10 cellular contexts compared by ENCODE assay signal in the genomic region with DNA sequence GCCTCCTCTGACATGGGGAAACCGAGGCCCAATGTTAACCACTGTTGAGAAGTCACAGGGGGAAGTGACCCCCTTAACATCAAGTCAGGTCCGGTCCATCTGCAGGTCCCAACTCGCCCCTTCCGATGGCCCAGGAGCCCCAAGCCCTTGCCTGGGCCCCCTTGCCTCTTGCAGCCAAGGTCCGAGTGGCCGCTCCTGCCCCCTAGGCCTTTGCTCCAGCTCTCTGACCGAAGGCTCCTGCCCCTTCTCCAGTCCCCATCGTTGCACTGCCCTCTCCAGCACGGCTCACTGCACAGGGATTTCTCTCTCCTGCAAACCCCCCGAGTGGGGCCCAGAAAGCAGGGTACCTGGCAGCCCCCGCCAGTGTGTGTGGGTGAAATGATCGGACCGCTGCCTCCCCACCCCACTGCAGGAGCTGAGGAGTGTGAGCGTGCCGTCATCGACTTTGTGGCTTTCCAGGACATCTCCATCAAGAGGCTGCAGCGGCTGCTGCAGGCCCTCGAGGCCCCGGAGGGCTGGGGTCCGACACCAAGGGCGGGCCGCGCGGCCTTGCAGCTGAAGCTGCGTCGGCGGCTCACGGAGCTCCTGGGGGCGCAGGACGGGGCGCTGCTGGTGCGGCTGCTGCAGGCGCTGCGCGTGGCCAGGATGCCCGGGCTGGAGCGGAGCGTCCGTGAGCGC. TPM values are rescaled to one million over a fixed set of nuclear protein-coding genes. Genes with fewer than 3 reads are reported as not detected.
DNase-seq lines count a peak whose midpoint lies in the region; ATAC-seq lines count a peak whose summit lies in the region.
"Had no signal": no experiment of that assay in that cellular context is flagged by ENCODE, and none has a peak within 500 bp of the region (broad histone marks: within the 10 kb centered on the region; RNA-seq: fewer than 3 reads in every experiment).

No MANE protein-coding gene starts in this region.

- peaks cover 56% of the 10 kb centered on the region for H3K4me1 Mint-ChIP-seq in stimulated activated naive CD8-positive, alpha-beta T cell treated with anti-CD3 and anti-CD28 coated beads, Interleukin-15, amount 100 ng/mL, for 72 hours
- H3K4me1 Mint-ChIP-seq in T-helper 2 cell treated with Interferon-gamma antibody and Interleukin-4, amounts not matched to agents 5 μg/mL and 100 μg/mL, for 36 hours (ENCODE audit: low read depth), result no peaks in the 10 kb centered on the region

- H3K9me3 ChIP-seq in right cardiac atrium (ENCODE audit: control insufficient read depth, low read length), result no peaks in the 10 kb centered on the region

- H3K27me3 ChIP-seq in right cardiac atrium (ENCODE audit: control insufficient read depth, insufficient read depth), result no peaks in the 10 kb centered on the region

- intact Hi-C loops in right cardiac atrium (cut with DNase I), result no loop called here

- ATAC-seq in stimulated activated naive CD8-positive, alpha-beta T cell treated with anti-CD3 and anti-CD28 coated beads, Interleukin-15, amount 100 ng/mL, for 72 hours, result no peak
- no peak for ATAC-seq in stimulated activated naive CD8-positive, alpha-beta T cell treated with anti-CD3 and anti-CD28 coated beads, Interleukin-15, Interleukin-2, amounts not matched to agents 100 U/mL and 50 U/mL, for 24 hours
- no peak for ATAC-seq in right cardiac atrium
- ATAC-seq in HG03565 (IDR thresholded peaks at IDR 0.05; ENCODE audit: unreplicated experiment), result no peak
- ATAC-seq in GM21529 (IDR thresholded peaks at IDR 0.05; ENCODE audit: unreplicated experiment), result no peak

- no peaks in the 10 kb centered on the region for H3K4me1 ChIP-seq in right cardiac atrium (ENCODE audit: control insufficient read depth, insufficient read depth, low read length)

- peak overlapping the region in 1 of 2 donors; percentile 57 for H3K4me3 Mint-ChIP-seq in stimulated activated naive CD8-positive, alpha-beta T cell treated with anti-CD3 and anti-CD28 coated beads, Interleukin-15, amount 100 ng/mL, for 72 hours
- no peak overlapping the region for H3K4me3 Mint-ChIP-seq in T-helper 2 cell treated with Interferon-gamma antibody and Interleukin-4, amounts not matched to agents 5 μg/mL and 100 μg/mL, for 36 hours

- WGBS in right cardiac atrium, result 77% methylated on average over 40 of the region's 40 CpGs

- no peaks in the 10 kb centered on the region for H3K27me3 Mint-ChIP-seq in stimulated activated naive CD8-positive, alpha-beta T cell treated with anti-CD3 and anti-CD28 coated beads, Interleukin-15, amount 100 ng/mL, for 72 hours
- peaks cover 2% of the 10 kb centered on the region for H3K27me3 Mint-ChIP-seq in T-helper 2 cell treated with Interferon-gamma antibody and Interleukin-4, amounts not matched to agents 5 μg/mL and 100 μg/mL, for 36 hours (ENCODE audit: low read depth)

- peak overlapping the region; percentile 57 to 93 for H3K27ac Mint-ChIP-seq in stimulated activated naive CD8-positive, alpha-beta T cell treated with anti-CD3 and anti-CD28 coated beads, Interleukin-15, amount 100 ng/mL, for 72 hours
- H3K27ac Mint-ChIP-seq in T-helper 2 cell treated with Interferon-gamma antibody and Interleukin-4, amounts not matched to agents 5 μg/mL and 100 μg/mL, for 36 hours, result no peak overlapping the region

- peaks cover 5% of the 10 kb centered on the region for H3K36me3 Mint-ChIP-seq in T-helper 2 cell treated with Interferon-gamma antibody and Interleukin-4, amounts not matched to agents 5 μg/mL and 100 μg/mL, for 36 hours (ENCODE audit: low read depth)

- H3K9me3 Mint-ChIP-seq in stimulated activated naive CD8-positive, alpha-beta T cell treated with anti-CD3 and anti-CD28 coated beads, Interleukin-15, amount 100 ng/mL, for 72 hours, result no peaks in the 10 kb centered on the region
- no peaks in the 10 kb centered on the region for H3K9me3 Mint-ChIP-seq in T-helper 2 cell treated with Interferon-gamma antibody and Interleukin-4, amounts not matched to agents 5 μg/mL and 100 μg/mL, for 36 hours

- H3K27ac ChIP-seq in right cardiac atrium (ENCODE audit: low read length), result no peak overlapping the region

- peak in 1 of 2 donors; percentile 12 for DNase-seq in stimulated activated naive CD8-positive, alpha-beta T cell treated with anti-CD3 and anti-CD28 coated beads, Interleukin-15, amount 100 ng/mL, for 72 hours
- no peak for DNase-seq in stimulated activated naive CD8-positive, alpha-beta T cell treated with anti-CD3 and anti-CD28 coated beads, Interleukin-15, Interleukin-2, amounts not matched to agents 100 U/mL and 50 U/mL, for 24 hours
- peak in 2 of 3 donors; percentile 45 to 50 for DNase-seq in right cardiac atrium
- DNase-seq in T-helper 2 cell treated with Interferon-gamma antibody and Interleukin-4, amounts not matched to agents 5 μg/mL and 100 μg/mL, for 36 hours (ENCODE audit: low spot score), result no peak
- DNase-seq: C1 segment of cervical spinal cord, midbrain, NCI-H345, T-helper 2 cell had no signal

- no peak overlapping the region for H3K4me3 ChIP-seq in right cardiac atrium (ENCODE audit: low read length)

RNA-seq across cellular contexts. Expression of gene TNFRSF6B, which starts 1.6 kb away (rescaled TPM):
- 1 to 10 TPM in 2 of 4 donors, under 1 TPM in 1, not detected in 1; 0.23 to 1.4 (median 1.1) TPM for total RNA-seq in right cardiac atrium
- polyA plus RNA-seq in right cardiac atrium, result 2.7 TPM

RNA-seq across cellular contexts. Expression of gene ARFRP1, which starts 9.8 kb away (rescaled TPM):
- total RNA-seq in right cardiac atrium, result 10 to 100 TPM; 40.1 to 49.7 (median 44.3) TPM
- 38.7 TPM for polyA plus RNA-seq in right cardiac atrium

RNA-seq across cellular contexts. Expression of gene ZGPAT, which starts 9.8 kb away (rescaled TPM):
- total RNA-seq in right cardiac atrium, result 10 to 100 TPM; 14.5 to 19.6 (median 16.8) TPM
- polyA plus RNA-seq in right cardiac atrium, result 29.5 TPM

RNA-seq across cellular contexts. Expression of gene LIME1, which starts 38.5 kb away (rescaled TPM):
- total RNA-seq in right cardiac atrium, result 1 to 10 TPM; 2.1 to 2.9 (median 2.7) TPM
- 2.7 TPM for polyA plus RNA-seq in right cardiac atrium

RNA-seq across cellular contexts. Expression of gene RTEL1, which starts 39.9 kb away (rescaled TPM):
- 10 to 100 TPM; 12.3 to 14.8 (median 13.3) TPM for total RNA-seq in right cardiac atrium
- 7.7 TPM for polyA plus RNA-seq in right cardiac atrium

Comparison
In these comparisons a context has a peak if more than half of its experiments do, and no peak if none do; other contexts are left out.
1. DNase-seq: peak in right cardiac atrium (2 of 3); none in stimulated activated naive CD8-positive, alpha-beta T cell treated with anti-CD3 and anti-CD28 coated beads, Interleukin-15, Interleukin-2, amounts not matched to agents 100 U/mL and 50 U/mL, for 24 hours (single experiment) and T-helper 2 cell treated with Interferon-gamma antibody and Interleukin-4, amounts not matched to agents 5 μg/mL and 100 μg/mL, for 36 hours (single experiment).